Comparison of ENCODE assay signal across 8 cellular contexts in the genomic region with DNA sequence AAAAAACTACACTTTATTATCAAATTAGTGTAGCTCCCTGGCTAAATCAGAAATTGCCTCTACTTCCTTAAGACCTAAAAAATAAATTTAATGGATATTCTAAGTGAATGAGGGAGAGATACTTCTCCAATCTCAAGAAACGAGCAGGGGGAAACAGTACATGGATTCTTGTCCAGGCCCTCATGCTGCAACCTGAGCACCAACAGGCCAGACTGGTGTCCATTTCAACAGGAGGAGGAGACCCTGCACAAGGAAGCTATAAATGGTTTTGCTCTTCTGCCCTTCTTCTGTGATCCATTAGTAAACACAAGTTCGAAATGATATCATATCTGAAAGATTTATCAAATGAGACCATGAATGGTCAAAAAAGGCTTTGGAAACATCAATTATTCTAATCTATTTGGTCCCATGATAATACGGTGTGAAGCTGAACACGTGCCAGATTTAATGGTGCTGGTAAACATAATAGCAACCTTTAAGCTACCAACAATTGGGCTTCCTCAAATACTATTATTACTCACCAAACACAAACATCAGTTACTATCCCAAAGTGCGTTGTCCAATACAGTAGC.
DNase-seq lines count a peak whose midpoint lies in the region; ATAC-seq and TF ChIP-seq lines count a peak whose summit lies in the region.

No MANE protein-coding gene starts in this region.

- ATAC-seq in natural killer cell (no peak), HG03460 (IDR thresholded peaks at IDR 0.05; ENCODE audit: unreplicated experiment) (no peak), GM21576 (IDR thresholded peaks at IDR 0.05; ENCODE audit: unreplicated experiment) (no peak)

- H3K4me1 Mint-ChIP-seq in activated naive CD8-positive, alpha-beta T cell treated with anti-CD3 and anti-CD28 coated beads for 36 hours, result peaks cover 32% of the 10 kb centered on the region
- H3K4me1 Mint-ChIP-seq in natural killer cell, result peaks cover 77 to 90% of the 10 kb centered on the region in 2 donors

- H3K27ac Mint-ChIP-seq in activated naive CD8-positive, alpha-beta T cell treated with anti-CD3 and anti-CD28 coated beads for 36 hours, result no peak overlapping the region
- H3K27ac Mint-ChIP-seq in natural killer cell, result peak overlapping the region; percentile 82 to 97

- peaks cover 2% of the 10 kb centered on the region for H3K36me3 Mint-ChIP-seq in activated naive CD8-positive, alpha-beta T cell treated with anti-CD3 and anti-CD28 coated beads for 36 hours
- no peaks in the 10 kb centered on the region for H3K36me3 Mint-ChIP-seq in natural killer cell

- H3K4me1 ChIP-seq in DOHH2 (ENCODE audit: control insufficient read depth, low read length), result peaks cover 37% of the 10 kb centered on the region

- H3K9me3 ChIP-seq in DOHH2 (ENCODE audit: control insufficient read depth, insufficient read depth, low read length), result no peaks in the 10 kb centered on the region

- H3K27me3 ChIP-seq in DOHH2 (ENCODE audit: control insufficient read depth, low read length), result no peaks in the 10 kb centered on the region

- no peaks in the 10 kb centered on the region for H3K9me3 Mint-ChIP-seq in activated naive CD8-positive, alpha-beta T cell treated with anti-CD3 and anti-CD28 coated beads for 36 hours
- H3K9me3 Mint-ChIP-seq in natural killer cell, result no peaks in the 10 kb centered on the region

- TF ChIP-seq CTCF in DOHH2 (IDR thresholded peaks at IDR 0.05; ENCODE audit: low read depth, low read length, poor library complexity, severe bottlenecking), result no peak
- no peak for TF ChIP-seq CTCF in natural killer cell (IDR thresholded peaks at IDR 0.05)
- TF ChIP-seq CTCF in GM20000 (IDR thresholded peaks at IDR 0.05; ENCODE audit: extremely low read depth, missing control alignments), result no peak

- peaks cover 10% of the 10 kb centered on the region; the same call in 1 of the 2 replicates for H4K20me1 ChIP-seq in DOHH2 (ENCODE audit: control insufficient read depth, insufficient read depth, low read depth, low read length)

- peaks cover 5% of the 10 kb centered on the region; the same call in 1 of the 2 replicates for H3F3A ChIP-seq in DOHH2 (ENCODE audit: control insufficient read depth, insufficient read depth)

- peaks cover 33% of the 10 kb centered on the region for H3K36me3 ChIP-seq in DOHH2 (ENCODE audit: control insufficient read depth, low read length)

- H3K9me2 ChIP-seq in DOHH2 (replicated peaks; ENCODE audit: control insufficient read depth, low read length), result no peaks in the 10 kb centered on the region

- H3K27ac ChIP-seq in DOHH2 (ENCODE audit: low read depth, low read length), result no peak overlapping the region

- peak overlapping the region; percentile 55 for H3K4me3 Mint-ChIP-seq in activated naive CD8-positive, alpha-beta T cell treated with anti-CD3 and anti-CD28 coated beads for 36 hours
- peak overlapping the region; percentile 74 for H3K4me3 Mint-ChIP-seq in natural killer cell

- intact Hi-C loops in natural killer cell (cut with micrococcal nuclease), result no loop called here

- H3K79me2 ChIP-seq in DOHH2 (ENCODE audit: control insufficient read depth, low read length), result peaks cover 84% of the 10 kb centered on the region

- peak overlapping the region; percentile 90 for H3K4me2 ChIP-seq in DOHH2 (ENCODE audit: low read length)

- no peaks in the 10 kb centered on the region for H3K27me3 Mint-ChIP-seq in activated naive CD8-positive, alpha-beta T cell treated with anti-CD3 and anti-CD28 coated beads for 36 hours
- no peaks in the 10 kb centered on the region for H3K27me3 Mint-ChIP-seq in natural killer cell (ENCODE audit: low read depth in 2 of 2)

- peak; percentile 20 for DNase-seq in M059J (ENCODE audit: low read depth)
- DNase-seq in activated naive CD8-positive, alpha-beta T cell treated with anti-CD3 and anti-CD28 coated beads for 36 hours, result no peak
- no peak for DNase-seq in natural killer cell
- DNase-seq in activated T-cell treated with anti-CD3 and anti-CD28 coated beads for 4 hours, result no peak
- no peak for DNase-seq in GM20000 (ENCODE audit: low spot score)

- H3K4me3 ChIP-seq in DOHH2 (ENCODE audit: low read length), result peak overlapping the region; percentile 90
